Comparison of ENCODE assay signal across 8 cellular contexts in genomic region chr2:239399404-239399999, GRCh38. TPM values are rescaled to one million over a fixed set of nuclear protein-coding genes. Genes with fewer than 3 reads are reported as not detected.
DNase-seq lines count a peak whose midpoint lies in the region; ATAC-seq, FAIRE-seq and TF ChIP-seq lines count a peak whose summit lies in the region.

No MANE protein-coding gene starts in this region.

- H3K27me3 ChIP-seq in Peyer's patch, result no peaks in the 10 kb centered on the region
- H3K27me3 ChIP-seq in astrocyte (ENCODE audit: insufficient read depth, low read length), result no peaks in the 10 kb centered on the region

- peak overlapping the region; percentile 53 for H3K27ac Mint-ChIP-seq in astrocyte (ENCODE audit: unreplicated experiment)

- peak overlapping the region; percentile 88 for H3K4me3 Mint-ChIP-seq in astrocyte (ENCODE audit: unreplicated experiment)

- no peak for ATAC-seq in activated CD4-positive, CD25-positive, alpha-beta regulatory T cell treated with anti-CD3 and anti-CD28 coated beads, Interleukin-2, amount 50 U/mL, for 24 hours
- ATAC-seq in HG03039 (IDR thresholded peaks at IDR 0.05; ENCODE audit: unreplicated experiment), result no peak

- H3K4me3 ChIP-seq in Peyer's patch (peak overlapping the region; percentile 44 to 87 (median 76)), astrocyte (ENCODE audit: insufficient read depth, low read depth, low read length) (peak overlapping the region; percentile 50)

- H3K79me2 ChIP-seq in astrocyte (ENCODE audit: insufficient read depth, low read length), result peaks cover 49% of the 10 kb centered on the region

- FAIRE-seq in astrocyte (lab: Jason Lieb, UNC) (no peak), islet of Langerhans (lab: Jason Lieb, UNC) (peak; percentile 65)

- peak overlapping the region; percentile 93 for H3K4me2 ChIP-seq in astrocyte (ENCODE audit: low read length)

- H3K9me3 ChIP-seq in Peyer's patch (no peaks in the 10 kb centered on the region), astrocyte (ENCODE audit: insufficient read depth, low read depth, low read length) (no peaks in the 10 kb centered on the region)

- H3K4me1 ChIP-seq in Peyer's patch, result peaks cover 0 to 16% (median 4%) of the 10 kb centered on the region in 4 donors
- peaks cover 15% of the 10 kb centered on the region for H3K4me1 ChIP-seq in astrocyte (ENCODE audit: insufficient read depth, low read length)

- H3K9ac ChIP-seq in astrocyte (ENCODE audit: low read length), result peak overlapping the region; percentile 62

- DNase-seq in NOMO-1 treated with DMSO at 0.1 percent for 48 hours (lab: John Stamatoyannopoulos, UW; ENCODE audit: unreplicated experiment), result peak; percentile 36
- DNase-seq in NOMO-1 treated with dmso at 0.1 percent for 144 hours (lab: John Stamatoyannopoulos, UW; ENCODE audit: unreplicated experiment), result no peak
- peak; percentile 52 to 73 (median 71) for DNase-seq in Peyer's patch
- DNase-seq in astrocyte (ENCODE audit: low read depth), result no peak
- DNase-seq in stimulated activated CD4-positive, alpha-beta T cell treated with anti-CD3 and anti-CD28 coated beads, Interleukin-15, amount 100 ng/mL, for 24 hours, result peak; percentile 41

- H3K36me3 Mint-ChIP-seq in astrocyte (ENCODE audit: low read depth, unreplicated experiment), result no peaks in the 10 kb centered on the region

- H3K27me3 Mint-ChIP-seq in astrocyte (ENCODE audit: low read depth, unreplicated experiment), result peaks cover 2% of the 10 kb centered on the region

- no peaks in the 10 kb centered on the region for H3K9me3 Mint-ChIP-seq in astrocyte (ENCODE audit: unreplicated experiment)

- TF ChIP-seq POLR2A in Peyer's patch (IDR thresholded peaks at IDR 0.05), result no peak

- TF ChIP-seq CTCF in Peyer's patch (IDR thresholded peaks at IDR 0.05) (no peak), astrocyte (IDR thresholded peaks at IDR 0.05; ENCODE audit: insufficient read depth, low read depth, low read length) (no peak)

- peaks cover 11% of the 10 kb centered on the region for H3K4me1 Mint-ChIP-seq in astrocyte (ENCODE audit: low read depth, unreplicated experiment)

- H3K36me3 ChIP-seq in Peyer's patch, result no peaks in the 10 kb centered on the region
- no peaks in the 10 kb centered on the region for H3K36me3 ChIP-seq in astrocyte (ENCODE audit: insufficient read depth, low read length)

- peak overlapping the region; percentile 34 to 89 (median 68) for H3K27ac ChIP-seq in Peyer's patch
- H3K27ac ChIP-seq in astrocyte (ENCODE audit: low read depth, low read length), result no peak overlapping the region

- H4K20me1 ChIP-seq in astrocyte (ENCODE audit: insufficient read depth, low read length), result peaks cover 43% of the 10 kb centered on the region

- H2AFZ ChIP-seq in astrocyte (ENCODE audit: low read depth, low read length), result no peak overlapping the region

RNA-seq across cellular contexts. Expression of gene HDAC4, which starts 1.3 kb away (rescaled TPM):
- total RNA-seq in Peyer's patch, result 100 to 1,000 TPM in 3 of 4 donors, 10 to 100 TPM in 1; 28.9 to 198 (median 102) TPM
- total RNA-seq in astrocyte, result 11.8 and 12.4 TPM in 2 replicates

Comparison
In these comparisons a context has a peak if more than half of its experiments do, and no peak if none do; other contexts are left out.
1. DNase-seq: peak in NOMO-1 treated with DMSO at 0.1 percent for 48 hours (single experiment), Peyer's patch (3 of 3) and stimulated activated CD4-positive, alpha-beta T cell treated with anti-CD3 and anti-CD28 coated beads, Interleukin-15, amount 100 ng/mL, for 24 hours (single experiment); none in NOMO-1 treated with dmso at 0.1 percent for 144 hours (single experiment) and astrocyte (single experiment).